11 cellular contexts compared by ENCODE assay signal in genomic region chr3:80190051-80190450, GRCh38.
DNase-seq lines count a peak whose midpoint lies in the region; ATAC-seq and TF ChIP-seq lines count a peak whose summit lies in the region.
"Had no signal": no experiment of that assay in that cellular context is flagged by ENCODE, and none has a peak within 500 bp of the region (broad histone marks: within the 10 kb centered on the region; RNA-seq: fewer than 3 reads in every experiment).

No MANE protein-coding gene starts in this region.

- H3K4me3 Mint-ChIP-seq in T-helper 17 cell = no peak overlapping the region
- H3K4me3 Mint-ChIP-seq: activated CD4-positive, alpha-beta memory T cell treated with anti-CD3 and anti-CD28 coated beads, Interleukin-2, amount 10 ng/mL, durations not matched to agents 7 days and 5 days had no signal

- H3K27me3 Mint-ChIP-seq in T-helper 17 cell = no peaks in the 10 kb centered on the region
- H3K27me3 Mint-ChIP-seq: activated CD4-positive, alpha-beta memory T cell treated with anti-CD3 and anti-CD28 coated beads, Interleukin-2, amount 10 ng/mL, durations not matched to agents 7 days and 5 days had no signal

- H3K4me3 ChIP-seq in fibroblast of pulmonary artery (replicated peaks; ENCODE audit: low read depth, low read length) (peak overlapping the region; percentile 10), retinal pigment epithelial cell (ENCODE audit: low read length) (peak overlapping the region; percentile 16)

- H3K9me3 ChIP-seq in T-helper 17 cell (ENCODE audit: control insufficient read depth, low read length, poor library complexity, severe bottlenecking) = no peaks in the 10 kb centered on the region

- CTCF ChIA-PET in HEK293T (lab: Yijun Ruan, JAX) = no interaction called here

- TF ChIP-seq CTCF in fibroblast of pulmonary artery (IDR thresholded peaks at IDR 0.05; ENCODE audit: low read length, missing control alignments) (no peak), retinal pigment epithelial cell (conservative IDR thresholded peaks at IDR 0.05; ENCODE audit: low read depth, low read length) (no peak)

- no peaks in the 10 kb centered on the region for H3K4me1 Mint-ChIP-seq in T-helper 17 cell
- H3K4me1 Mint-ChIP-seq: activated CD4-positive, alpha-beta memory T cell treated with anti-CD3 and anti-CD28 coated beads, Interleukin-2, amount 10 ng/mL, durations not matched to agents 7 days and 5 days had no signal

- no peaks in the 10 kb centered on the region for H3K36me3 Mint-ChIP-seq in T-helper 17 cell (ENCODE audit: low read depth)

- ATAC-seq in SK-N-SH treated with all-trans-retinoic acid at 6 μM for 48 hours (peak; percentile 96), GM18519 (IDR thresholded peaks at IDR 0.05; ENCODE audit: low FRiP score, unreplicated experiment) (no peak), GM21390 (IDR thresholded peaks at IDR 0.05; ENCODE audit: unreplicated experiment) (no peak), T-helper 17 cell (no peak)

- H3K27ac Mint-ChIP-seq in T-helper 17 cell = no peak overlapping the region
- H3K27ac Mint-ChIP-seq: activated CD4-positive, alpha-beta memory T cell treated with anti-CD3 and anti-CD28 coated beads, Interleukin-2, amount 10 ng/mL, durations not matched to agents 7 days and 5 days had no signal

- POLR2A ChIA-PET in HEK293T (lab: Yijun Ruan, JAX) = interaction anchor here (0.8 kb wide), 1 partner anchor 97 kb away, joined by 3 read pairs; no protein-coding TSS in a partner anchor

- peak; percentile 45 for DNase-seq in HEK293T (ENCODE audit: extremely low spot score)
- peak; percentile 94 for DNase-seq in fibroblast of pulmonary artery (ENCODE audit: low read depth)
- peak; percentile 87 for DNase-seq in retinal pigment epithelial cell (ENCODE audit: low read depth)
- no peak for DNase-seq in NCI-H524 (lab: John Stamatoyannopoulos, UW)
- DNase-seq in T-helper 17 cell = no peak
- DNase-seq: activated CD4-positive, alpha-beta memory T cell treated with anti-CD3 and anti-CD28 coated beads, Interleukin-2, amount 10 ng/mL, durations not matched to agents 7 days and 5 days; NCI-H2171 treated with DMSO at 0.1 percent for 48 hours; stimulated activated CD4-positive, alpha-beta T cell treated with anti-CD3 and anti-CD28 coated beads, Interleukin-4, amount 100 ng/mL, for 24 hours had no signal

TF ChIP-seq in HEK293T, 16 proteins besides CTCF, POLR2A, EP300 and RAD21:
- peak; percentile 55; the same call in 1 of the 2 replicates for TF ChIP-seq CTBP1 (IDR thresholded peaks at IDR 0.05; ENCODE audit: borderline replicate concordance)
- TF ChIP-seq ELF4 (IDR thresholded peaks at IDR 0.05) = no peak
- peak; percentile 92 for TF ChIP-seq PKNOX1 (IDR thresholded peaks at IDR 0.05)

TF ChIP-seq in SK-N-SH treated with all-trans-retinoic acid at 6 μM for 48 hours, 23 proteins besides CTCF, POLR2A, EP300 and RAD21 (continues in another document):
- TF ChIP-seq ZFP3 (CRISPR knock-in tag; IDR thresholded peaks at IDR 0.05) (no peak), POU6F1 (CRISPR knock-in tag; IDR thresholded peaks at IDR 0.05; ENCODE audit: borderline replicate concordance, low read depth) (peak; percentile 85; the same call in 1 of the 2 replicates), ZNF70 (CRISPR knock-in tag; IDR thresholded peaks at IDR 0.05) (no peak), CSRNP3 (CRISPR knock-in tag; IDR thresholded peaks at IDR 0.05) (no peak), RARB (CRISPR knock-in tag; IDR thresholded peaks at IDR 0.05) (no peak), CSDC2 (CRISPR knock-in tag; IDR thresholded peaks at IDR 0.05) (no peak), OSR1 (CRISPR knock-in tag; IDR thresholded peaks at IDR 0.05) (no peak), ZFP30 (CRISPR knock-in tag; IDR thresholded peaks at IDR 0.05) (no peak), ZC3H10 (CRISPR knock-in tag; IDR thresholded peaks at IDR 0.05) (no peak), TSHZ2 (CRISPR knock-in tag; IDR thresholded peaks at IDR 0.05) (no peak), ESRRG (CRISPR knock-in tag; IDR thresholded peaks at IDR 0.05) (no peak), GLIS3 (CRISPR knock-in tag; IDR thresholded peaks at IDR 0.05) (no peak), TOX (CRISPR knock-in tag; IDR thresholded peaks at IDR 0.05; ENCODE audit: borderline replicate concordance) (peak; percentile 79; the same call in 1 of the 2 replicates), TCF4 (CRISPR knock-in tag; IDR thresholded peaks at IDR 0.05; ENCODE audit: borderline replicate concordance) (no peak), ISL1 (CRISPR knock-in tag; IDR thresholded peaks at IDR 0.05) (peak; percentile 91), PATZ1 (CRISPR knock-in tag; IDR thresholded peaks at IDR 0.05; ENCODE audit: borderline replicate concordance) (no peak), SNAI2 (CRISPR knock-in tag; IDR thresholded peaks at IDR 0.05) (no peak), ZNF8 (CRISPR knock-in tag; IDR thresholded peaks at IDR 0.05) (no peak), ZNF565 (CRISPR knock-in tag; conservative IDR thresholded peaks at IDR 0.05; ENCODE audit: low read depth) (no peak)

Comparison
In these comparisons a context has a peak if more than half of its experiments do, and no peak if none do; other contexts are left out.
1. DNase-seq: peak in HEK293T (single experiment), fibroblast of pulmonary artery (single experiment) and retinal pigment epithelial cell (single experiment); none in NCI-H524 (0 of 2) and T-helper 17 cell (0 of 3).